ENCODE assay signal across 10 cellular contexts in genomic region chr10:100745882-100746412, GRCh38. TPM values are rescaled to one million over a fixed set of nuclear protein-coding genes. Genes with fewer than 3 reads are reported as not detected.
DNase-seq lines count a peak whose midpoint lies in the region; ATAC-seq and TF ChIP-seq lines count a peak whose summit lies in the region.
"Had no signal": no experiment of that assay in that cellular context is flagged by ENCODE, and none has a peak within 500 bp of the region (broad histone marks: within the 10 kb centered on the region; RNA-seq: fewer than 3 reads in every experiment).

No MANE protein-coding gene starts in this region.

- peak overlapping the region; percentile 4 for H3K27ac Mint-ChIP-seq in activated CD4-positive, alpha-beta memory T cell treated with anti-CD3 and anti-CD28 coated beads for 36 hours

- WGBS in tibial nerve, 2 donors = 2 to 4% methylated on average over 13 to 24 of the region's 48 CpGs

- ATAC-seq in HG03097 (IDR thresholded peaks at IDR 0.05; ENCODE audit: low FRiP score, unreplicated experiment) = no peak
- no peak for ATAC-seq in omental fat pad (ENCODE audit: low FRiP score)

- peaks cover 43% of the 10 kb centered on the region for H3K4me1 Mint-ChIP-seq in activated CD4-positive, alpha-beta memory T cell treated with anti-CD3 and anti-CD28 coated beads for 36 hours (ENCODE audit: low read depth)

- peak overlapping the region; percentile 27 for H3K4me3 Mint-ChIP-seq in activated CD4-positive, alpha-beta memory T cell treated with anti-CD3 and anti-CD28 coated beads for 36 hours

- H3K36me3 ChIP-seq in left ventricle myocardium inferior = no peaks in the 10 kb centered on the region
- no peaks in the 10 kb centered on the region for H3K36me3 ChIP-seq in tibial nerve

- TF ChIP-seq CTCF in left ventricle myocardium inferior (IDR thresholded peaks at IDR 0.05; ENCODE audit: borderline replicate concordance) (no peak), tibial nerve (IDR thresholded peaks at IDR 0.05) (no peak), omental fat pad (IDR thresholded peaks at IDR 0.05) (no peak)

- H3K9me3 ChIP-seq in left ventricle myocardium inferior (replicated peaks) = no peaks in the 10 kb centered on the region
- no peaks in the 10 kb centered on the region for H3K9me3 ChIP-seq in tibial nerve

- TF ChIP-seq EP300 in tibial nerve (IDR thresholded peaks at IDR 0.05) = no peak

- DNase-seq in left ventricle myocardium inferior (no peak), cardiac septum (ENCODE audit: low spot score) (no peak), left kidney (ENCODE audit: low read depth, low spot score) (peak; percentile 85), tibial nerve (ENCODE audit: low spot score in 2 of 2) (no peak), AML-193 (lab: John Stamatoyannopoulos, UW) (no peak), omental fat pad (ENCODE audit: low spot score) (no peak)
- no peak for DNase-seq in activated CD4-positive, alpha-beta memory T cell treated with anti-CD3 and anti-CD28 coated beads for 36 hours
- DNase-seq: IMR-90 had no signal

- H3K27ac ChIP-seq in left ventricle myocardium inferior (replicated peaks) = no peak overlapping the region
- H3K27ac ChIP-seq in tibial nerve = no peak overlapping the region

- no peak for TF ChIP-seq POLR2A in tibial nerve (IDR thresholded peaks at IDR 0.05)

- no peaks in the 10 kb centered on the region for H3K36me3 Mint-ChIP-seq in activated CD4-positive, alpha-beta memory T cell treated with anti-CD3 and anti-CD28 coated beads for 36 hours

- POLR2A ChIA-PET in activated CD4-positive, alpha-beta memory T cell treated with anti-CD3 and anti-CD28 coated beads for 36 hours (lab: Charles Lee) = no interaction called here

- CTCF ChIA-PET in activated CD4-positive, alpha-beta memory T cell treated with anti-CD3 and anti-CD28 coated beads for 36 hours (lab: Charles Lee) = interaction anchor here (1.6 to 3.9 kb wide), 2 partner anchors 127 to 184 kb away, joined by 7 to 38 read pairs; no protein-coding TSS in a partner anchor

- no peaks in the 10 kb centered on the region for H3K9me3 Mint-ChIP-seq in activated CD4-positive, alpha-beta memory T cell treated with anti-CD3 and anti-CD28 coated beads for 36 hours

- H3K27me3 Mint-ChIP-seq in activated CD4-positive, alpha-beta memory T cell treated with anti-CD3 and anti-CD28 coated beads for 36 hours = peaks cover 80% of the 10 kb centered on the region

- intact Hi-C loops in left ventricle myocardium inferior (cut with micrococcal nuclease) (no loop called here), cardiac septum (cut with DNase I) (loop anchor here (10.0 kb wide), 1 partner anchor 181 kb away; no protein-coding TSS in a partner anchor)
- intact Hi-C loops in activated CD4-positive, alpha-beta memory T cell treated with anti-CD3 and anti-CD28 coated beads for 36 hours (cut with micrococcal nuclease) = loop anchor here (10.0 kb wide), 2 partner anchors 389 to 479 kb away; partner anchors contain the start of genes LBX1 and TLX1

- H3K27me3 ChIP-seq in left ventricle myocardium inferior (ENCODE audit: low read depth) = peaks cover 100% of the 10 kb centered on the region
- H3K27me3 ChIP-seq in tibial nerve = peaks cover 4 to 100% of the 10 kb centered on the region in 2 donors

- H3K4me3 ChIP-seq in left ventricle myocardium inferior (peak overlapping the region; percentile 55), tibial nerve (peak overlapping the region; percentile 11 to 45 (median 23))

- peaks cover 73% of the 10 kb centered on the region for H3K4me1 ChIP-seq in left ventricle myocardium inferior
- H3K4me1 ChIP-seq in tibial nerve = peaks cover 0 to 87% (median 45%) of the 10 kb centered on the region in 4 donors

RNA-seq across cellular contexts. Expression of gene PAX2, which starts 0.6 kb away (rescaled TPM):
- total RNA-seq in left ventricle myocardium inferior (not detected), cardiac septum (not detected), tibial nerve (not detected), omental fat pad (not detected)
- total RNA-seq in activated CD4-positive, alpha-beta memory T cell treated with anti-CD3 and anti-CD28 coated beads for 36 hours = not detected
- total RNA-seq: IMR-90, skeletal muscle tissue had no signal
